31 cellular contexts compared by ENCODE assay signal in genomic region chr10:103574116-103575061, GRCh38.
"Had no signal": no experiment of that assay in that cellular context is flagged by ENCODE, and none has a peak within 500 bp of the region (broad histone marks: within the 10 kb centered on the region; RNA-seq: fewer than 3 reads in every experiment).

No MANE protein-coding gene starts in this region.

- FAIRE-seq: keratinocyte, pancreas, small intestine, TTC549 had no signal

- H3K4me3 ChIP-seq: colonic mucosa, mucosa of descending colon, pancreas, psoas muscle, sigmoid colon, thoracic aorta had no signal

- H3K4me1 Mint-ChIP-seq: activated naive CD4-positive, alpha-beta T cell treated with anti-CD3 and anti-CD28 coated beads, Interleukin-2, amount 50 U/mL, for 24 hours; activated T-helper 17 cell treated with anti-CD3 and anti-CD28 coated beads, Interleukin-2, amount 50 U/mL, for 72 hours; stimulated activated effector memory CD8-positive, alpha-beta T cell treated with anti-CD3 and anti-CD28 coated beads, Interleukin-12 subunit alpha, Interleukin-12 subunit beta, amount 100 ng/mL, for 72 hours had no signal

- H3K36me3 ChIP-seq: colonic mucosa, pancreas, sigmoid colon, thoracic aorta had no signal

- ATAC-seq: activated CD4-positive, CD25-positive, alpha-beta regulatory T cell treated with anti-CD3 and anti-CD28 coated beads, Interleukin-2, amount 50 U/mL, for 24 hours; activated T-cell treated with anti-CD3 and anti-CD28 coated beads, Interleukin-2, amount 50 U/mL, for 4 hours; activated T-helper 17 cell treated with anti-CD3 and anti-CD28 coated beads, Interleukin-2, amount 50 U/mL, for 72 hours; left cardiac atrium; left ventricle myocardium superior; mucosa of descending colon; natural killer cell treated with Interleukin-12 subunit alpha and Interleukin-12 subunit beta and Interleukin-15 and Interleukin-18, amount 100 ng/mL, for 72 hours; pancreas; psoas muscle; stimulated activated effector memory CD8-positive, alpha-beta T cell treated with anti-CD3 and anti-CD28 coated beads, Interleukin-12 subunit alpha, Interleukin-12 subunit beta, amount 100 ng/mL, for 72 hours had no signal

- H3K9me3 ChIP-seq: colonic mucosa, mucosa of descending colon, pancreas, psoas muscle, sigmoid colon, thoracic aorta had no signal

- H3K27me3 Mint-ChIP-seq: activated naive CD4-positive, alpha-beta T cell treated with anti-CD3 and anti-CD28 coated beads, Interleukin-2, amount 50 U/mL, for 24 hours; natural killer cell treated with Interleukin-12 subunit alpha and Interleukin-12 subunit beta and Interleukin-15 and Interleukin-18, amount 100 ng/mL, for 72 hours; stimulated activated naive CD8-positive, alpha-beta T cell treated with anti-CD3 and anti-CD28 coated beads, Interleukin-15, Interleukin-2, amounts not matched to agents 100 ng/mL and 50 ng/mL, for 24 hours had no signal

- H3K27ac Mint-ChIP-seq: activated CD4-positive, alpha-beta memory T cell treated with anti-CD3 and anti-CD28 coated beads for 36 hours; activated CD4-positive, alpha-beta T cell treated with anti-CD3 and anti-CD28 coated beads, Interleukin-2, amount 10 ng/mL, durations not matched to agents 24 days and 14 days; activated naive CD4-positive, alpha-beta T cell treated with anti-CD3 and anti-CD28 coated beads, Interleukin-2, amount 50 U/mL, for 24 hours; natural killer cell treated with Interleukin-12 subunit alpha and Interleukin-12 subunit beta and Interleukin-15 and Interleukin-18, amount 100 ng/mL, for 72 hours; stimulated activated effector memory CD8-positive, alpha-beta T cell treated with anti-CD3 and anti-CD28 coated beads, Interleukin-12 subunit alpha, Interleukin-12 subunit beta, amount 100 ng/mL, for 72 hours; stimulated activated naive CD8-positive, alpha-beta T cell treated with anti-CD3 and anti-CD28 coated beads, Interleukin-15, Interleukin-2, amounts not matched to agents 100 ng/mL and 50 ng/mL, for 24 hours had no signal

- H3K27ac ChIP-seq: colonic mucosa, pancreas, psoas muscle, sigmoid colon, thoracic aorta had no signal

- H3K9me3 Mint-ChIP-seq: activated CD4-positive, alpha-beta memory T cell treated with anti-CD3 and anti-CD28 coated beads for 36 hours; activated CD4-positive, alpha-beta T cell treated with anti-CD3 and anti-CD28 coated beads, Interleukin-2, amount 10 ng/mL, durations not matched to agents 24 days and 14 days; activated naive CD4-positive, alpha-beta T cell treated with anti-CD3 and anti-CD28 coated beads, Interleukin-2, amount 50 U/mL, for 24 hours; activated T-cell treated with anti-CD3 and anti-CD28 coated beads, Interleukin-2, amount 50 U/mL, for 4 hours; activated T-helper 17 cell treated with anti-CD3 and anti-CD28 coated beads, Interleukin-2, amount 50 U/mL, for 72 hours; natural killer cell treated with Interleukin-12 subunit alpha and Interleukin-12 subunit beta and Interleukin-15 and Interleukin-18, amount 100 ng/mL, for 72 hours; stimulated activated effector memory CD8-positive, alpha-beta T cell treated with anti-CD3 and anti-CD28 coated beads, Interleukin-12 subunit alpha, Interleukin-12 subunit beta, amount 100 ng/mL, for 72 hours; stimulated activated naive CD8-positive, alpha-beta T cell treated with anti-CD3 and anti-CD28 coated beads, Interleukin-15, Interleukin-2, amounts not matched to agents 100 ng/mL and 50 ng/mL, for 24 hours had no signal

- DNase-seq: activated CD4-positive, alpha-beta memory T cell treated with anti-CD3 and anti-CD28 coated beads for 36 hours; activated CD4-positive, alpha-beta T cell treated with anti-CD3 and anti-CD28 coated beads, Interleukin-2, amount 10 ng/mL, durations not matched to agents 24 days and 14 days; activated CD8-positive, alpha-beta memory T cell treated with anti-CD3 and anti-CD28 coated beads, Interleukin-2, amount 50 U/mL, for 48 hours; activated gamma-delta T cell treated with Interleukin-2 at 50 U/mL for 16 hours; activated T-cell treated with anti-CD3 and anti-CD28 coated beads, Interleukin-2, amount 50 U/mL, for 4 hours; anterior cingulate cortex; colonic mucosa; effector CD8-positive, alpha-beta T cell; foreskin fibroblast; head of caudate nucleus; hippocampal formation; left cardiac atrium; left ventricle myocardium superior; mucosa of descending colon; pancreas; sigmoid colon; small intestine; stimulated activated CD4-positive, alpha-beta T cell treated with anti-CD3 and anti-CD28 coated beads, Interleukin-4, amount 100 ng/mL, for 24 hours; T-helper 1 cell; T-helper 9 cell; trophoblast cell had no signal

- H3K36me3 Mint-ChIP-seq: activated CD4-positive, alpha-beta memory T cell treated with anti-CD3 and anti-CD28 coated beads for 36 hours; activated naive CD4-positive, alpha-beta T cell treated with anti-CD3 and anti-CD28 coated beads, Interleukin-2, amount 50 U/mL, for 24 hours; natural killer cell treated with Interleukin-12 subunit alpha and Interleukin-12 subunit beta and Interleukin-15 and Interleukin-18, amount 100 ng/mL, for 72 hours; stimulated activated effector memory CD8-positive, alpha-beta T cell treated with anti-CD3 and anti-CD28 coated beads, Interleukin-12 subunit alpha, Interleukin-12 subunit beta, amount 100 ng/mL, for 72 hours had no signal

- H3K4me3 Mint-ChIP-seq: activated CD4-positive, alpha-beta memory T cell treated with anti-CD3 and anti-CD28 coated beads for 36 hours; activated CD4-positive, alpha-beta T cell treated with anti-CD3 and anti-CD28 coated beads, Interleukin-2, amount 10 ng/mL, durations not matched to agents 24 days and 14 days; activated naive CD4-positive, alpha-beta T cell treated with anti-CD3 and anti-CD28 coated beads, Interleukin-2, amount 50 U/mL, for 24 hours; activated T-cell treated with anti-CD3 and anti-CD28 coated beads, Interleukin-2, amount 50 U/mL, for 4 hours; activated T-helper 17 cell treated with anti-CD3 and anti-CD28 coated beads, Interleukin-2, amount 50 U/mL, for 72 hours; natural killer cell treated with Interleukin-12 subunit alpha and Interleukin-12 subunit beta and Interleukin-15 and Interleukin-18, amount 100 ng/mL, for 72 hours; stimulated activated effector memory CD8-positive, alpha-beta T cell treated with anti-CD3 and anti-CD28 coated beads, Interleukin-12 subunit alpha, Interleukin-12 subunit beta, amount 100 ng/mL, for 72 hours; stimulated activated naive CD8-positive, alpha-beta T cell treated with anti-CD3 and anti-CD28 coated beads, Interleukin-15, Interleukin-2, amounts not matched to agents 100 ng/mL and 50 ng/mL, for 24 hours had no signal

- H3K27me3 ChIP-seq: colonic mucosa, pancreas had no signal
